8 cellular contexts compared by ENCODE assay signal in the genomic region with DNA sequence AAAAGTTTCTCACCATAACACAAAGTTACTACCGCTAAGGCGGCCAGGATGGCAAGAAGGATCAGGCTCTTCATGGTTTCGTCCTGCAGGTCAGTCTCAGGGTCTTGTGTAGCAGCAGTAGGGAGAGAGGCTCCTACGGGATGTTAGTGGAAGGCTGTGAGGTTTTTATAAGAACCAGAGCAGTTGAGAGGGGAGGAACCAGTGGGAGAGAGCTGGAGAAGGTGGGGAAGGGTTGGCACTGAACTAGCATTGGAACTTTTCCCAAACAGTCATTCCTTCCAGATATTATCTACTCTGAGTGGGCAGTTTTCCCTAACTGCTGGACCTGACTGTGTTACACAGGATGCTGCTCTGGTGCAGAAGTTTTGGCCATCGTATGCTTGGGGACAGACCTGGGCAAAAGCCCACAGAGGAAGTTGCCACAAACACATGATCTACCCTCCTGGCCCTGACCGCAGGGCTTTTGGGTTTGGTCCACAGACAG. TPM values are rescaled to one million over a fixed set of nuclear protein-coding genes. Genes with fewer than 3 reads are reported as not detected.
DNase-seq lines count a peak whose midpoint lies in the region; ATAC-seq and TF ChIP-seq lines count a peak whose summit lies in the region.

A gene (minus strand): TSS at position 137 of the 484 bp plus-strand sequence. CDS start 63 bp downstream, at position 74.

- H3K4me3 Mint-ChIP-seq in CD4-positive, CD25-positive, alpha-beta regulatory T cell: peak within 1 kb of the TSS; percentile 4 to 77 (median 63)
- no peak within 1 kb of the TSS for H3K4me3 Mint-ChIP-seq in neural progenitor cell

- H2BK5ac ChIP-seq in trophoblast cell (ENCODE audit: low read depth, low read length, poor library complexity): peak within 1 kb of the TSS; percentile 49

- H2AK5ac ChIP-seq in trophoblast cell (ENCODE audit: low read length): no peak within 1 kb of the TSS

- peak within 1 kb of the TSS; percentile 58 for H2BK12ac ChIP-seq in trophoblast cell (ENCODE audit: low read length)

- H3K4me2 ChIP-seq in trophoblast cell (ENCODE audit: low read length) (no peak within 1 kb of the TSS), neural progenitor cell (no peak within 1 kb of the TSS)

- H4K91ac ChIP-seq in trophoblast cell (ENCODE audit: low read depth, low read length): no peak within 1 kb of the TSS

- TF ChIP-seq CTCF in fibroblast of mammary gland (conservative IDR thresholded peaks at IDR 0.05; ENCODE audit: control insufficient read depth, insufficient read depth, low read depth, low read length) (no peak), neural progenitor cell (IDR thresholded peaks at IDR 0.05) (no peak)

- H4K20me1 ChIP-seq in neural progenitor cell (ENCODE audit: low read depth): no peaks in the 10 kb centered on the region

- H3K79me2 ChIP-seq in trophoblast cell (ENCODE audit: control insufficient read depth, insufficient read depth, low read length, poor library complexity) (no peaks in the 10 kb centered on the region), neural progenitor cell (ENCODE audit: low read depth) (no peaks in the 10 kb centered on the region)

- H3F3A ChIP-seq in neural progenitor cell (ENCODE audit: low read depth): no peaks in the 10 kb centered on the region

- H3K18ac ChIP-seq in trophoblast cell (ENCODE audit: low read length): no peak within 1 kb of the TSS

- peaks cover 3% of the 10 kb centered on the region for H3K27me3 ChIP-seq in CD4-positive, CD25-positive, alpha-beta regulatory T cell (ENCODE audit: control insufficient read depth, insufficient read depth, low read length)
- H3K27me3 ChIP-seq in trophoblast cell (ENCODE audit: insufficient read depth, low read length) (no peaks in the 10 kb centered on the region), neural progenitor cell (no peaks in the 10 kb centered on the region)

- peaks cover 3% of the 10 kb centered on the region for H3K36me3 Mint-ChIP-seq in CD4-positive, CD25-positive, alpha-beta regulatory T cell
- H3K36me3 Mint-ChIP-seq in neural progenitor cell: no peaks in the 10 kb centered on the region

- no peaks in the 10 kb centered on the region for H3K36me3 ChIP-seq in CD4-positive, CD25-positive, alpha-beta regulatory T cell (ENCODE audit: control insufficient read depth, insufficient read depth, low read length)
- H3K36me3 ChIP-seq in trophoblast cell (ENCODE audit: control insufficient read depth in 1 of 2, insufficient read depth in 2 of 2, low read length in 2 of 2) (no peaks in the 10 kb centered on the region), neural progenitor cell (no peaks in the 10 kb centered on the region)

- H3K27me3 Mint-ChIP-seq in CD4-positive, CD25-positive, alpha-beta regulatory T cell: peaks cover 32% of the 10 kb centered on the region
- peaks cover 4% of the 10 kb centered on the region for H3K27me3 Mint-ChIP-seq in neural progenitor cell (ENCODE audit: insufficient read depth, low read depth)

- H3K4me3 ChIP-seq in CD4-positive, CD25-positive, alpha-beta regulatory T cell (ENCODE audit: low read depth, low read length): peak within 1 kb of the TSS; percentile 46
- H3K4me3 ChIP-seq in fibroblast of mammary gland (ENCODE audit: control insufficient read depth, low read depth, low read length): no peak within 1 kb of the TSS
- no peak within 1 kb of the TSS for H3K4me3 ChIP-seq in trophoblast cell (ENCODE audit: low read depth, low read length)
- no peak within 1 kb of the TSS for H3K4me3 ChIP-seq in neural progenitor cell

- no peak within 1 kb of the TSS for H4K12ac ChIP-seq in trophoblast cell (ENCODE audit: low read depth, low read length)

- peak within 1 kb of the TSS; percentile 31 for H2BK120ac ChIP-seq in trophoblast cell (ENCODE audit: insufficient read depth, low read length, poor library complexity)

- peaks cover 8 to 33% (median 16%) of the 10 kb centered on the region in 4 donors for H3K4me1 Mint-ChIP-seq in CD4-positive, CD25-positive, alpha-beta regulatory T cell
- no peaks in the 10 kb centered on the region for H3K4me1 Mint-ChIP-seq in neural progenitor cell

- no peak for ATAC-seq in CD4-positive, CD25-positive, alpha-beta regulatory T cell (ENCODE audit: low read depth in 2 of 2)
- ATAC-seq in HG03097 (IDR thresholded peaks at IDR 0.05; ENCODE audit: low FRiP score, unreplicated experiment) (no peak), GM21576 (IDR thresholded peaks at IDR 0.05; ENCODE audit: unreplicated experiment) (no peak)

- H3K14ac ChIP-seq in trophoblast cell (ENCODE audit: low read length): no peak within 1 kb of the TSS

- H3K4me1 ChIP-seq in CD4-positive, CD25-positive, alpha-beta regulatory T cell (ENCODE audit: control insufficient read depth, insufficient read depth, low read length, poor library complexity, severe bottlenecking): peaks cover 14% of the 10 kb centered on the region
- H3K4me1 ChIP-seq in trophoblast cell (ENCODE audit: control insufficient read depth in 1 of 2, insufficient read depth in 2 of 2, low read length in 2 of 2): peaks cover 0 to 2% of the 10 kb centered on the region in 2 experiments
- no peaks in the 10 kb centered on the region for H3K4me1 ChIP-seq in neural progenitor cell

- no CpG with 5 or more reads among the region's 6 CpGs for WGBS in trophoblast cell (ENCODE audit: extremely low coverage, insufficient coverage, insufficient read length)

- no peak within 1 kb of the TSS for H2AFZ ChIP-seq in trophoblast cell (ENCODE audit: insufficient read depth, low read length, poor library complexity)
- no peak within 1 kb of the TSS for H2AFZ ChIP-seq in neural progenitor cell (replicated peaks)

- H3K9ac ChIP-seq in trophoblast cell (ENCODE audit: low read length) (no peak within 1 kb of the TSS), neural progenitor cell (no peak within 1 kb of the TSS)

- no peak for DNase-seq in CD4-positive, CD25-positive, alpha-beta regulatory T cell
- peak; percentile 83 for DNase-seq in RPMI7951 (ENCODE audit: low read depth)
- DNase-seq in fibroblast of mammary gland (ENCODE audit: low read depth): peak; percentile 75
- DNase-seq in trophoblast cell: no peak
- no peak for DNase-seq in NCI-H1417 treated with DMSO at 0.1 percent for 48 hours (lab: John Stamatoyannopoulos, UW)
- DNase-seq in neural progenitor cell (ENCODE audit: low spot score): no peak

- H3K27ac ChIP-seq in CD4-positive, CD25-positive, alpha-beta regulatory T cell (ENCODE audit: insufficient read depth, low read length, poor library complexity, severe bottlenecking): no peak within 1 kb of the TSS
- no peak within 1 kb of the TSS for H3K27ac ChIP-seq in trophoblast cell (ENCODE audit: low read depth, low read length)
- no peak within 1 kb of the TSS for H3K27ac ChIP-seq in neural progenitor cell

- H3K9me3 Mint-ChIP-seq in CD4-positive, CD25-positive, alpha-beta regulatory T cell: no peaks in the 10 kb centered on the region
- H3K9me3 Mint-ChIP-seq in neural progenitor cell: peaks cover 1% of the 10 kb centered on the region

- no peaks in the 10 kb centered on the region for H3K79me1 ChIP-seq in trophoblast cell (ENCODE audit: low read length)

- H4K8ac ChIP-seq in trophoblast cell (ENCODE audit: low read depth, low read length): no peak within 1 kb of the TSS

- H3K23ac ChIP-seq in trophoblast cell (ENCODE audit: low read length): no peak within 1 kb of the TSS

- H3K27ac Mint-ChIP-seq in CD4-positive, CD25-positive, alpha-beta regulatory T cell: peak within 1 kb of the TSS; percentile 50 to 75 (median 67)
- H3K27ac Mint-ChIP-seq in neural progenitor cell: no peak within 1 kb of the TSS

- H3K9me3 ChIP-seq in CD4-positive, CD25-positive, alpha-beta regulatory T cell (ENCODE audit: control insufficient read depth in 2 of 2, low read length in 2 of 2): no peaks in the 10 kb centered on the region
- H3K9me3 ChIP-seq in trophoblast cell (ENCODE audit: insufficient read depth, low read depth, low read length) (no peaks in the 10 kb centered on the region), neural progenitor cell (ENCODE audit: low read depth) (no peaks in the 10 kb centered on the region)

- H3K4ac ChIP-seq in trophoblast cell (ENCODE audit: low read depth, low read length): no peak within 1 kb of the TSS

RNA-seq across cellular contexts. Expression of the gene that starts here (rescaled TPM):
- 2.6 TPM for total RNA-seq in CD4-positive, CD25-positive, alpha-beta regulatory T cell
- polyA plus RNA-seq in CD4-positive, CD25-positive, alpha-beta regulatory T cell: under 1 TPM in 2 of 4 donors, not detected in 2; 0.59 to 0.64 TPM
- total RNA-seq in RPMI7951 (2014; rRNA removed; shearing (Covaris generic)): 5.9 and 7.9 TPM in 2 replicates
- polyA plus RNA-seq in trophoblast cell (2013): 0.39 and 0.45 TPM in 2 replicates
- total RNA-seq in neural progenitor cell (ENCODE audit: low replicate concordance): not detected in 2 replicates

Comparison
In these comparisons a context has a peak if more than half of its experiments do, and no peak if none do; other contexts are left out.
1. DNase-seq: peak in RPMI7951 (single experiment) and fibroblast of mammary gland (single experiment); none in CD4-positive, CD25-positive, alpha-beta regulatory T cell (0 of 3), trophoblast cell (0 of 2), NCI-H1417 treated with DMSO at 0.1 percent for 48 hours (single experiment) and neural progenitor cell (single experiment).